8 cellular contexts compared by ENCODE assay signal in genomic region chr13:95301947-95302386, GRCh38. TPM values are rescaled to one million over a fixed set of nuclear protein-coding genes. Genes with fewer than 3 reads are reported as not detected.
DNase-seq lines count a peak whose midpoint lies in the region; ATAC-seq, FAIRE-seq and TF ChIP-seq lines count a peak whose summit lies in the region.

No MANE protein-coding gene starts in this region.

- H3K18ac ChIP-seq in H9 (ENCODE audit: insufficient read length, low read depth, low read length): no peak overlapping the region

- no peak overlapping the region for H4K8ac ChIP-seq in H9 (replicated peaks; ENCODE audit: insufficient read length, low read depth, low read length)

- no peak overlapping the region for H3K9ac ChIP-seq in H9 (ENCODE audit: extremely low read depth, insufficient read length, low read length)

- no peak overlapping the region for H2BK120ac ChIP-seq in H9 (ENCODE audit: low read depth, low read length, poor library complexity, severe bottlenecking)

- no peak for TF ChIP-seq CTCF in A549 (IDR thresholded peaks at IDR 0.05)
- TF ChIP-seq CTCF in H9 (conservative IDR thresholded peaks at IDR 0.05): peak; percentile 13; the same call in 1 of the 3 replicates
- no peak for TF ChIP-seq CTCF in fibroblast of mammary gland (conservative IDR thresholded peaks at IDR 0.05; ENCODE audit: control insufficient read depth, insufficient read depth, low read depth, low read length)
- no peak for TF ChIP-seq CTCF in sigmoid colon (IDR thresholded peaks at IDR 0.05)

- H3K4me1 Mint-ChIP-seq in H9: peaks cover 5 to 10% of the 10 kb centered on the region in 2 experiments
- peaks cover 26 to 35% (median 31%) of the 10 kb centered on the region in 3 donors for H3K4me1 Mint-ChIP-seq in T-cell

- H3K9me3 Mint-ChIP-seq in H9 (peaks cover 0 to 14% of the 10 kb centered on the region in 2 experiments; a peak in 2 of 5 replicates), T-cell (no peaks in the 10 kb centered on the region)

- H3K79me1 ChIP-seq in H9 (ENCODE audit: insufficient read depth, low read depth, low read length, poor library complexity, severe bottlenecking): no peaks in the 10 kb centered on the region

- H3K27me3 ChIP-seq in H9 (ENCODE audit: insufficient read depth, low read length): peaks cover 7% of the 10 kb centered on the region; the same call in 1 of the 2 replicates
- no peaks in the 10 kb centered on the region for H3K27me3 ChIP-seq in sigmoid colon

- H2BK15ac ChIP-seq in H9 (ENCODE audit: low read depth, low read length): no peak overlapping the region

- no peaks in the 10 kb centered on the region for H3K9me3 ChIP-seq in A549
- no peaks in the 10 kb centered on the region for H3K9me3 ChIP-seq in H9 (ENCODE audit: control insufficient read depth, low read depth, low read length)
- H3K9me3 ChIP-seq in sigmoid colon: no peaks in the 10 kb centered on the region

- peaks cover 6% of the 10 kb centered on the region for H3K23me2 ChIP-seq in H9 (ENCODE audit: insufficient read length, low read depth, low read length, poor library complexity, severe bottlenecking)

- H4K5ac ChIP-seq in H9 (ENCODE audit: insufficient read length, low read depth, low read length): no peak overlapping the region

- peak overlapping the region; percentile 74 for H2AFZ ChIP-seq in H9 (ENCODE audit: low read length)

- no peak overlapping the region for H2BK5ac ChIP-seq in H9 (ENCODE audit: insufficient read length, low read length)

- TF ChIP-seq RAD21 in A549 (conservative IDR thresholded peaks at IDR 0.05 in 1 of 2, IDR thresholded peaks at IDR 0.05 in 1 of 2): no peak

- H3K27ac Mint-ChIP-seq in H9 (no peak overlapping the region), T-cell (no peak overlapping the region)

- peaks cover 51% of the 10 kb centered on the region for H3K27me3 Mint-ChIP-seq in H9 (ENCODE audit: low read depth)
- H3K27me3 Mint-ChIP-seq in T-cell: peaks cover 0 to 6% of the 10 kb centered on the region in 2 donors

- H3K36me3 ChIP-seq in sigmoid colon: no peaks in the 10 kb centered on the region

- ATAC-seq in A549: peak; percentile 33; a peak in 5 of 6 replicates
- peak in 1 of 4 experiments; percentile 5 for ATAC-seq in T-cell (replicated peaks in 1 of 4)
- no peak for ATAC-seq in HG02571 (IDR thresholded peaks at IDR 0.05; ENCODE audit: unreplicated experiment)
- ATAC-seq in esophagus mucosa: no peak

- H3K14ac ChIP-seq in H9 (ENCODE audit: insufficient read depth, low read length): no peak overlapping the region

- CTCF ChIA-PET in A549 (lab: Yijun Ruan, JAX): interaction anchor here (0.6 to 7.2 kb wide), 15 partner anchors 12 to 111 kb away, joined by 3 to 52 read pairs (median 4); no protein-coding TSS in a partner anchor
- CTCF ChIA-PET in T-cell (lab: Charles Lee): interaction anchor here (0.8 to 1.5 kb wide), 2 partner anchors 102 to 104 kb away, joined by 3 read pairs; no protein-coding TSS in a partner anchor

- no peak overlapping the region for H3K23ac ChIP-seq in H9 (ENCODE audit: insufficient read length, low read depth, low read length)

- H3T11ph ChIP-seq in H9 (ENCODE audit: low read length): no peak overlapping the region

- H3K27ac ChIP-seq in A549 (peak overlapping the region; percentile 90 to 96), H9 (ENCODE audit: insufficient read length, low read depth, low read length) (no peak overlapping the region), sigmoid colon (peak overlapping the region in 3 of 4 donors; percentile 83 to 85 (median 83))

- H3K4me1 ChIP-seq in A549: peaks cover 32% of the 10 kb centered on the region
- no peaks in the 10 kb centered on the region for H3K4me1 ChIP-seq in H9 (ENCODE audit: insufficient read depth, low read length)
- peaks cover 0 to 39% (median 20%) of the 10 kb centered on the region in 4 donors for H3K4me1 ChIP-seq in sigmoid colon

- no peak overlapping the region for H3K4ac ChIP-seq in H9 (ENCODE audit: low read depth, low read length)

- no peak for FAIRE-seq in A549 (lab: Jason Lieb, UNC)

- DNase-seq in A549 (ENCODE audit: low read depth in 1 of 2, low spot score in 1 of 2) (no peak), H9 (no peak), T-cell (peak in 2 of 34 experiments; percentile 7 to 8), fibroblast of mammary gland (ENCODE audit: low read depth) (no peak), sigmoid colon (no peak)
- DNase-seq in activated effector memory CD4-positive, alpha-beta T cell treated with Interleukin-2 at 50 U/mL for 16 hours: no peak

- TF ChIP-seq EP300 in A549 (IDR thresholded peaks at IDR 0.05): no peak
- TF ChIP-seq EP300 in sigmoid colon (IDR thresholded peaks at IDR 0.05): no peak

- H3K79me2 ChIP-seq in H9 (ENCODE audit: insufficient read depth, low read length): no peaks in the 10 kb centered on the region

- H2BK12ac ChIP-seq in H9 (ENCODE audit: insufficient read length, low read depth, low read length): no peak overlapping the region

- peak overlapping the region; percentile 62 to 78 for H3K4me3 Mint-ChIP-seq in H9
- H3K4me3 Mint-ChIP-seq in T-cell: peak overlapping the region; percentile 79 to 94 (median 79)

- intact Hi-C loops in sigmoid colon (cut with DNase I): loop anchor here (2.0 to 5.0 kb wide), 2 partner anchors 79 to 110 kb away; no protein-coding TSS in a partner anchor

- H3K36me3 Mint-ChIP-seq in H9 (ENCODE audit: insufficient read depth in 1 of 3, low read depth in 3 of 3) (peaks cover 0 to 4% (median 3%) of the 10 kb centered on the region in 3 experiments; a peak in 3 of 7 replicates), T-cell (no peaks in the 10 kb centered on the region)

- H4K91ac ChIP-seq in H9 (ENCODE audit: insufficient read length, low read depth, low read length): no peak overlapping the region

- H2BK20ac ChIP-seq in H9 (ENCODE audit: low read depth, low read length, poor library complexity, severe bottlenecking): no peak overlapping the region

- 55% methylated on average over 11 of the region's 14 CpGs for WGBS in A549 (ENCODE audit: missing lambda C conversion rate)
- WGBS in H9 (ENCODE audit: extremely low coverage, insufficient read length, low lambda C conversion rate): no CpG with 5 or more reads among the region's 14 CpGs
- WGBS in sigmoid colon, 2 donors: 13 to 21% methylated on average over 14 of the region's 14 CpGs

- peak overlapping the region; percentile 71 for H3K4me3 ChIP-seq in A549
- H3K4me3 ChIP-seq in fibroblast of mammary gland (ENCODE audit: control insufficient read depth, low read depth, low read length): peak overlapping the region; percentile 57
- peak overlapping the region; percentile 62 to 96 (median 87) for H3K4me3 ChIP-seq in sigmoid colon

- no peaks in the 10 kb centered on the region for H4K20me1 ChIP-seq in H9 (ENCODE audit: control insufficient read depth, insufficient read depth, insufficient read length)

- no peak overlapping the region for H3K56ac ChIP-seq in H9 (ENCODE audit: insufficient read length, low read depth, low read length)

- POLR2A ChIA-PET in A549 (lab: Yijun Ruan, JAX) (interaction anchor here (0.6 kb wide), 1 partner anchor 97 kb away, joined by 3 read pairs; no protein-coding TSS in a partner anchor), T-cell (lab: Charles Lee) (no interaction called here)

- TF ChIP-seq POLR2A in A549 (IDR thresholded peaks at IDR 0.05; ENCODE audit: low read length) (no peak), sigmoid colon (IDR thresholded peaks at IDR 0.05) (no peak)

- peak overlapping the region; percentile 94 for H3K4me2 ChIP-seq in A549
- peak overlapping the region; percentile 86 for H3K4me2 ChIP-seq in H9 (ENCODE audit: insufficient read depth, insufficient read length, low read length)

- no peak overlapping the region for H2AK5ac ChIP-seq in H9 (ENCODE audit: insufficient read length, low read length)

TF ChIP-seq in A549, 52 proteins besides CTCF, POLR2A, EP300 and RAD21 (continues in another document):
- TF ChIP-seq HES2 (IDR thresholded peaks at IDR 0.05) (no peak), ZFP36 (IDR thresholded peaks at IDR 0.05; ENCODE audit: borderline replicate concordance, partially characterized antibody) (no peak), SMC3 (IDR thresholded peaks at IDR 0.05) (no peak), HOXB5 (CRISPR knock-in tag; IDR thresholded peaks at IDR 0.05) (no peak), TP53 (CRISPR knock-in tag; IDR thresholded peaks at IDR 0.05) (no peak), POLR2AphosphoS2 (conservative IDR thresholded peaks at IDR 0.05; ENCODE audit: low read length) (no peak), EHMT2 (IDR thresholded peaks at IDR 0.05; ENCODE audit: low read depth) (no peak), HOXA7 (CRISPR knock-in tag; IDR thresholded peaks at IDR 0.05) (no peak), NR3C1 (IDR thresholded peaks at IDR 0.05) (no peak), BHLHE40 (IDR thresholded peaks at IDR 0.05; ENCODE audit: low read depth, low read length) (no peak), RNF2 (IDR thresholded peaks at IDR 0.05; ENCODE audit: borderline replicate concordance, low read depth) (no peak), ESRRA (IDR thresholded peaks at IDR 0.05; ENCODE audit: borderline replicate concordance, low read length) (no peak), MAX (IDR thresholded peaks at IDR 0.05) (no peak; the same call in 1 of the 2 replicates), EHF (CRISPR knock-in tag; IDR thresholded peaks at IDR 0.05) (no peak), FOSL2 (IDR thresholded peaks at IDR 0.05) (no peak), FOSL2 (CRISPR knock-in tag; IDR thresholded peaks at IDR 0.05) (no peak)

RNA-seq across cellular contexts. Expression of gene ABCC4, which starts 0.7 kb away (rescaled TPM):
- polyA plus RNA-seq in A549 (2011; rRNA removed) (46.4 and 56.2 TPM in 2 replicates), A549 (2017; fragmentation: RNase III; extraction: RNeasy Plus Mini Kit Qiagen cat#74134 plus additional on column Dnase treatment) (23.5 to 26.0 TPM (median 24.2 TPM) in 3 replicates), sigmoid colon (1 to 10 TPM; 1.2 to 5.7 (median 4.2) TPM)
- 10.1 and 11.9 TPM in 2 replicates for polyA plus RNA-seq in A549 (2012; cell fraction: cytosol; rRNA removed)
- polyA plus RNA-seq in A549 (2012; cell fraction: nucleus; rRNA removed): 12.6 and 16.8 TPM in 2 replicates
- polyA minus RNA-seq in A549 (2011; rRNA and poly(A)+ RNA removed): 154 and 157 TPM in 2 replicates
- total RNA-seq in H9 (2021) (5.7 and 5.9 TPM in 2 replicates), T-cell (10 to 100 TPM in 2 of 5 donors, 1 to 10 TPM in 3; 8.9 to 12.5 (median 9.5) TPM), sigmoid colon (10 to 100 TPM; 24.3 to 56.3 (median 43.1) TPM), esophagus mucosa (4.4 TPM)

Comparison
In these comparisons a context has a peak if more than half of its experiments do, and no peak if none do; other contexts are left out.
1. ATAC-seq: peak in A549 (2 of 2); none in HG02571 (single experiment) and esophagus mucosa (single experiment).
2. Peak in every context shown above with its lines, with median percentiles within 50 percentile points of each other: H3K4me3 ChIP-seq.